18 cellular contexts compared by ENCODE assay signal in genomic region chr7:47661051-47661714, GRCh38.
DNase-seq lines count a peak whose midpoint lies in the region; ATAC-seq, FAIRE-seq and TF ChIP-seq lines count a peak whose summit lies in the region.
"Had no signal": no experiment of that assay in that cellular context is flagged by ENCODE, and none has a peak within 500 bp of the region (broad histone marks: within the 10 kb centered on the region; RNA-seq: fewer than 3 reads in every experiment).

No MANE protein-coding gene starts in this region.

- H3K4me1 Mint-ChIP-seq in activated naive CD8-positive, alpha-beta T cell treated with anti-CD3 and anti-CD28 coated beads, Interleukin-2, amount 50 U/mL, for 24 hours: peaks cover 2% of the 10 kb centered on the region
- peaks cover 3% of the 10 kb centered on the region for H3K4me1 Mint-ChIP-seq in activated naive CD8-positive, alpha-beta T cell treated with anti-CD3 and anti-CD28 coated beads for 36 hours
- H3K4me1 Mint-ChIP-seq in GM23338: peaks cover 6% of the 10 kb centered on the region

- H3K79me2 ChIP-seq in GM23338 (replicated peaks; ENCODE audit: insufficient read depth) (no peaks in the 10 kb centered on the region), OCI-LY7 (ENCODE audit: insufficient read depth, low read depth, low read length) (no peaks in the 10 kb centered on the region)

- no peaks in the 10 kb centered on the region for H3K4me1 ChIP-seq in GM23338 (ENCODE audit: insufficient read depth)
- H3K4me1 ChIP-seq in OCI-LY7 (ENCODE audit: insufficient read depth, low read length, poor library complexity, severe bottlenecking): peaks cover 11% of the 10 kb centered on the region
- H3K4me1 ChIP-seq in gastroesophageal sphincter: no peaks in the 10 kb centered on the region

- BruUV-seq in OCI-LY7 (replicated peaks; lab: Mats Ljungman, UMichigan): no TSS peak

- no peaks in the 10 kb centered on the region for H3K36me3 ChIP-seq in GM23338 (ENCODE audit: insufficient read depth)
- no peaks in the 10 kb centered on the region for H3K36me3 ChIP-seq in OCI-LY7 (ENCODE audit: insufficient read depth, low read length)
- H3K36me3 ChIP-seq in gastroesophageal sphincter: no peaks in the 10 kb centered on the region
- H3K36me3 ChIP-seq: upper lobe of left lung had no signal

- H3K9me3 Mint-ChIP-seq in activated naive CD8-positive, alpha-beta T cell treated with anti-CD3 and anti-CD28 coated beads, Interleukin-2, amount 50 U/mL, for 24 hours: no peaks in the 10 kb centered on the region
- no peaks in the 10 kb centered on the region for H3K9me3 Mint-ChIP-seq in activated naive CD8-positive, alpha-beta T cell treated with anti-CD3 and anti-CD28 coated beads for 36 hours
- H3K9me3 Mint-ChIP-seq in GM23338: no peaks in the 10 kb centered on the region; the same call in 1 of the 3 replicates

- H3K9me2 ChIP-seq in GM23338 (ENCODE audit: insufficient read depth) (no peaks in the 10 kb centered on the region), OCI-LY7 (ENCODE audit: insufficient read depth, low read length) (no peaks in the 10 kb centered on the region)

- no peak for TF ChIP-seq EP300 in gastroesophageal sphincter (IDR thresholded peaks at IDR 0.05)

- TF ChIP-seq CTCF in GM23338 (conservative IDR thresholded peaks at IDR 0.05; ENCODE audit: low read depth in 2 of 2): no peak
- no peak for TF ChIP-seq CTCF in OCI-LY7 (conservative IDR thresholded peaks at IDR 0.05; ENCODE audit: low read length)
- no peak for TF ChIP-seq CTCF in gastroesophageal sphincter (IDR thresholded peaks at IDR 0.05)

- no peak for TF ChIP-seq POLR2A in gastroesophageal sphincter (IDR thresholded peaks at IDR 0.05)

- peak; percentile 80 for FAIRE-seq in urothelium cell line (lab: Jason Lieb, UNC)

- H4K20me1 ChIP-seq in GM23338 (replicated peaks; ENCODE audit: insufficient read depth) (no peaks in the 10 kb centered on the region), OCI-LY7 (ENCODE audit: insufficient read depth, low read length) (no peaks in the 10 kb centered on the region)

- H3K4me3 Mint-ChIP-seq in activated naive CD8-positive, alpha-beta T cell treated with anti-CD3 and anti-CD28 coated beads, Interleukin-2, amount 50 U/mL, for 24 hours: no peak overlapping the region
- no peak overlapping the region for H3K4me3 Mint-ChIP-seq in activated naive CD8-positive, alpha-beta T cell treated with anti-CD3 and anti-CD28 coated beads for 36 hours
- no peak overlapping the region for H3K4me3 Mint-ChIP-seq in GM23338
- H3K4me3 Mint-ChIP-seq: brain had no signal

- no peaks in the 10 kb centered on the region for H3K27me3 Mint-ChIP-seq in activated naive CD8-positive, alpha-beta T cell treated with anti-CD3 and anti-CD28 coated beads, Interleukin-2, amount 50 U/mL, for 24 hours
- H3K27me3 Mint-ChIP-seq in activated naive CD8-positive, alpha-beta T cell treated with anti-CD3 and anti-CD28 coated beads for 36 hours: no peaks in the 10 kb centered on the region
- H3K27me3 Mint-ChIP-seq in GM23338 (ENCODE audit: insufficient read depth, low read depth, poor library complexity): peaks cover 6% of the 10 kb centered on the region
- H3K27me3 Mint-ChIP-seq: brain had no signal

- no peak overlapping the region for H3K4me2 ChIP-seq in GM23338
- H3K4me2 ChIP-seq in OCI-LY7 (ENCODE audit: low read length): 0 out of 2 replicates have a peak overlapping the region, but pooled peaks have one; percentile 13

- H2AFZ ChIP-seq in GM23338: no peak overlapping the region
- H2AFZ ChIP-seq in OCI-LY7 (ENCODE audit: low read length): peak overlapping the region; percentile 40; the same call in 1 of the 2 replicates
- H2AFZ ChIP-seq: GM23248 had no signal

- H3K36me3 Mint-ChIP-seq in activated naive CD8-positive, alpha-beta T cell treated with anti-CD3 and anti-CD28 coated beads, Interleukin-2, amount 50 U/mL, for 24 hours (ENCODE audit: low read depth): no peaks in the 10 kb centered on the region
- no peaks in the 10 kb centered on the region for H3K36me3 Mint-ChIP-seq in activated naive CD8-positive, alpha-beta T cell treated with anti-CD3 and anti-CD28 coated beads for 36 hours
- no peaks in the 10 kb centered on the region for H3K36me3 Mint-ChIP-seq in GM23338 (ENCODE audit: low read depth)
- H3K36me3 Mint-ChIP-seq: brain had no signal

- H3K9me3 ChIP-seq in OCI-LY7 (ENCODE audit: low read length) (no peaks in the 10 kb centered on the region), gastroesophageal sphincter (no peaks in the 10 kb centered on the region)
- H3K9me3 ChIP-seq: upper lobe of left lung had no signal

- no peak overlapping the region for H3K4me3 ChIP-seq in GM23338
- H3K4me3 ChIP-seq in OCI-LY7 (ENCODE audit: low read depth, low read length, poor library complexity, severe bottlenecking): no peak overlapping the region
- no peak overlapping the region for H3K4me3 ChIP-seq in gastroesophageal sphincter
- H3K4me3 ChIP-seq: GM23248, upper lobe of left lung had no signal

- no peak overlapping the region for H3K27ac ChIP-seq in GM23338 (ENCODE audit: low read depth)
- no peak overlapping the region for H3K27ac ChIP-seq in OCI-LY7 (ENCODE audit: low read depth, low read length, poor library complexity, severe bottlenecking)
- H3K27ac ChIP-seq in gastroesophageal sphincter: no peak overlapping the region
- H3K27ac ChIP-seq: GM23248, upper lobe of left lung had no signal

- H3K27me3 ChIP-seq in GM23338 (ENCODE audit: insufficient read depth) (no peaks in the 10 kb centered on the region), gastroesophageal sphincter (no peaks in the 10 kb centered on the region)
- H3K27me3 ChIP-seq: upper lobe of left lung had no signal

- peak overlapping the region; percentile 40 for H3K27ac Mint-ChIP-seq in activated naive CD8-positive, alpha-beta T cell treated with anti-CD3 and anti-CD28 coated beads, Interleukin-2, amount 50 U/mL, for 24 hours
- no peak overlapping the region for H3K27ac Mint-ChIP-seq in activated naive CD8-positive, alpha-beta T cell treated with anti-CD3 and anti-CD28 coated beads for 36 hours
- H3K27ac Mint-ChIP-seq in GM23338: no peak overlapping the region

- no peak for ATAC-seq in activated naive CD8-positive, alpha-beta T cell treated with anti-CD3 and anti-CD28 coated beads, Interleukin-2, amount 50 U/mL, for 24 hours
- ATAC-seq in GM23338: peak; percentile 50; the same call in 2 of the 3 replicates
- no peak for ATAC-seq in gastroesophageal sphincter

- POLR2A ChIA-PET in OCI-LY7 (lab: Charles Lee): interaction anchor here (0.7 to 2.8 kb wide), 5 partner anchors 10 to 60 kb away, joined by 3 to 19 read pairs (median 3); no protein-coding TSS in a partner anchor

- intact Hi-C loops in OCI-LY7 (cut with micrococcal nuclease; ENCODE audit: unreplicated experiment): no loop called here

- CTCF ChIA-PET in OCI-LY7 (lab: Charles Lee; ENCODE audit: unreplicated experiment): no interaction called here

- 57 to 63% methylated on average over 3 to 6 of the region's 7 CpGs for WGBS in gastroesophageal sphincter (ENCODE audit: low coverage in 1 of 2), 2 donors

- DNase-seq in activated naive CD8-positive, alpha-beta T cell treated with anti-CD3 and anti-CD28 coated beads, Interleukin-2, amount 50 U/mL, for 24 hours: no peak
- no peak for DNase-seq in activated naive CD8-positive, alpha-beta T cell treated with anti-CD3 and anti-CD28 coated beads for 36 hours
- DNase-seq in GM23338 (ENCODE audit: low spot score) (no peak), OCI-LY7 (ENCODE audit: low spot score) (no peak), urothelium cell line (ENCODE audit: low spot score) (no peak), COR-L47 (lab: John Stamatoyannopoulos, UW) (no peak), HK-2 (ENCODE audit: unreplicated experiment) (no peak)
- DNase-seq: activated CD4-positive, alpha-beta T cell treated with anti-CD3 and anti-CD28 coated beads, Interleukin-2, amount 50 U/mL, for 1 hour; GM23248; head of caudate nucleus; KG1; NCI-H2029; occipital lobe; stimulated activated CD4-positive, alpha-beta T cell treated with anti-CD3 and anti-CD28 coated beads, Interleukin-12 subunit alpha, Interleukin-12 subunit beta, amount 100 ng/mL, for 4 hours; T-helper 1 cell; upper lobe of left lung had no signal

- H3F3A ChIP-seq in GM23338 (replicated peaks; ENCODE audit: low read depth): no peaks in the 10 kb centered on the region

TF ChIP-seq in GM23338, 12 proteins besides CTCF, POLR2A, EP300 and RAD21 (continues in another document):
- TF ChIP-seq ETS1 (IDR thresholded peaks at IDR 0.05): no peak
- TF ChIP-seq, protein P1, sequence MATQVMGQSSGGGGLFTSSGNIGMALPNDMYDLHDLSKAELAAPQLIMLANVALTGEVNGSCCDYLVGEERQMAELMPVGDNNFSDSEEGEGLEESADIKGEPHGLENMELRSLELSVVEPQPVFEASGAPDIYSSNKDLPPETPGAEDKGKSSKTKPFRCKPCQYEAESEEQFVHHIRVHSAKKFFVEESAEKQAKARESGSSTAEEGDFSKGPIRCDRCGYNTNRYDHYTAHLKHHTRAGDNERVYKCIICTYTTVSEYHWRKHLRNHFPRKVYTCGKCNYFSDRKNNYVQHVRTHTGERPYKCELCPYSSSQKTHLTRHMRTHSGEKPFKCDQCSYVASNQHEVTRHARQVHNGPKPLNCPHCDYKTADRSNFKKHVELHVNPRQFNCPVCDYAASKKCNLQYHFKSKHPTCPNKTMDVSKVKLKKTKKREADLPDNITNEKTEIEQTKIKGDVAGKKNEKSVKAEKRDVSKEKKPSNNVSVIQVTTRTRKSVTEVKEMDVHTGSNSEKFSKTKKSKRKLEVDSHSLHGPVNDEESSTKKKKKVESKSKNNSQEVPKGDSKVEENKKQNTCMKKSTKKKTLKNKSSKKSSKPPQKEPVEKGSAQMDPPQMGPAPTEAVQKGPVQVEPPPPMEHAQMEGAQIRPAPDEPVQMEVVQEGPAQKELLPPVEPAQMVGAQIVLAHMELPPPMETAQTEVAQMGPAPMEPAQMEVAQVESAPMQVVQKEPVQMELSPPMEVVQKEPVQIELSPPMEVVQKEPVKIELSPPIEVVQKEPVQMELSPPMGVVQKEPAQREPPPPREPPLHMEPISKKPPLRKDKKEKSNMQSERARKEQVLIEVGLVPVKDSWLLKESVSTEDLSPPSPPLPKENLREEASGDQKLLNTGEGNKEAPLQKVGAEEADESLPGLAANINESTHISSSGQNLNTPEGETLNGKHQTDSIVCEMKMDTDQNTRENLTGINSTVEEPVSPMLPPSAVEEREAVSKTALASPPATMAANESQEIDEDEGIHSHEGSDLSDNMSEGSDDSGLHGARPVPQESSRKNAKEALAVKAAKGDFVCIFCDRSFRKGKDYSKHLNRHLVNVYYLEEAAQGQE (IDR thresholded peaks at IDR 0.05; ENCODE audit: unreplicated experiment): no peak
- TF ChIP-seq ZNF331 (CRISPR knock-in tag; IDR thresholded peaks at IDR 0.05; ENCODE audit: low read depth): no peak
- TF ChIP-seq ZNF114 (CRISPR knock-in tag; IDR thresholded peaks at IDR 0.05): no peak
